Comparison of ENCODE assay signal across 6 cellular contexts in the genomic region with DNA sequence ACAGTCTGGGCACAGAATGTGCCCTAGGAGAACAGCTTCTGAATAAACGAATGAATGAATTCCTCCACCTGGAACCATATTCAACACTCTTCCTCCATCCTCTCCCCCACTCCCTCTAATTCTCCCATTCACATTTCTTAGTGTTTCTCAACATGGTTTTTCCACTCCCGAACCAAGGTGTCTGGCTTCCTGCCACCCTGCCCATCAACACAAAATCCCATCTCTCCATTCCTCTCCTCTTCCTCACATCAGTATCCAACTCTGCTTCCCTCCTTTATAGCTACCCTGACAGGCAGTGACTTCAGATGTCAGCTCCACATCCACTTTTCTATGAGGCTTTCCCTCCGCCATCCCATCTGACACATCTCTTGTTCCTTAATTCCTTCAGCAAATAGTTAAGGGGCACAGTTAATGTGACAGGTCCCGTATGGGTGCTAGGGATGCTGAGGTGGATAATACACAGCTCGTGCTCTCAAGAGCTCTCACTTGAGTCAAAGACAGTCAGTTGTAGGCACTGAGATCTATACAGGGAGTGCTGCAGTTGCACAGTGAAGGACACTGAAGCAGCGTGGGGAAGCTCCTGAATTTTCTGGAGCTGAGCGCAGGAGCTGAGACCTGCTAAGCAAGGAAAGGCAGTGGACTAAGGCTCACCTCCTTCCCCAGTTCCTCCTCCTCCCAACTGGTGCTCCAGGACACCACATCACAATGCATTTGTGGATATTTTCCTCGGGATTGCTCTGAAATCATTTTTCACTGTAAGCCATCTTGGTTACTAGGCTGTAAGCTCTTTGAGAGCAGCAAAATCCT. TPM values are rescaled to one million over a fixed set of nuclear protein-coding genes. Genes with fewer than 3 reads are reported as not detected.
DNase-seq lines count a peak whose midpoint lies in the region; TF ChIP-seq lines count a peak whose summit lies in the region.

No MANE protein-coding gene starts in this region.

- no peak overlapping the region for H3K27ac Mint-ChIP-seq in immature natural killer cell

- H3K9me3 Mint-ChIP-seq in immature natural killer cell, result no peaks in the 10 kb centered on the region

- H3K4me1 Mint-ChIP-seq in immature natural killer cell, result peaks cover 22 to 40% of the 10 kb centered on the region in 2 donors

- H3K4me3 ChIP-seq in HFF-Myc (replicated peaks; ENCODE audit: low read depth, low read length) (peak overlapping the region; percentile 78), retinal pigment epithelial cell (ENCODE audit: low read length) (peak overlapping the region; percentile 95)
- H3K4me3 ChIP-seq in effector memory CD4-positive, alpha-beta T cell (ENCODE audit: insufficient read depth, low read depth, low read length, poor library complexity, severe bottlenecking), result peak overlapping the region; percentile 78

- peak overlapping the region; percentile 85 for H3K27ac ChIP-seq in effector memory CD4-positive, alpha-beta T cell (ENCODE audit: insufficient read depth, low read length, poor library complexity, severe bottlenecking)

- no peak for DNase-seq in HFF-Myc (ENCODE audit: extremely low read depth, low read depth)
- DNase-seq in effector memory CD4-positive, alpha-beta T cell, result no peak
- no peak for DNase-seq in retinal pigment epithelial cell (ENCODE audit: low read depth)
- no peak for DNase-seq in GM19240 (ENCODE audit: insufficient read length, low spot score)
- DNase-seq in NCI-H2029 treated with DMSO at 0.1 percent for 48 hours (lab: John Stamatoyannopoulos, UW), result no peak
- DNase-seq in immature natural killer cell, result no peak

- no peak overlapping the region for H3K4me3 Mint-ChIP-seq in immature natural killer cell

- no peaks in the 10 kb centered on the region for H3K9me3 ChIP-seq in effector memory CD4-positive, alpha-beta T cell (ENCODE audit: control insufficient read depth, low read length)

- TF ChIP-seq CTCF in HFF-Myc (IDR thresholded peaks at IDR 0.05; ENCODE audit: low read depth, low read length, missing control alignments), result no peak
- no peak for TF ChIP-seq CTCF in retinal pigment epithelial cell (conservative IDR thresholded peaks at IDR 0.05; ENCODE audit: low read depth, low read length)

- no peaks in the 10 kb centered on the region for H3K36me3 ChIP-seq in effector memory CD4-positive, alpha-beta T cell (ENCODE audit: control insufficient read depth, insufficient read depth, low read length)

- no peaks in the 10 kb centered on the region for H3K27me3 ChIP-seq in effector memory CD4-positive, alpha-beta T cell (replicated peaks; ENCODE audit: control insufficient read depth, insufficient read depth, low read length, poor library complexity, severe bottlenecking)

- peaks cover 8 to 20% (median 9%) of the 10 kb centered on the region in 3 donors for H3K27me3 Mint-ChIP-seq in immature natural killer cell (ENCODE audit: low read depth in 3 of 3)

- peaks cover 0 to 10% (median 1%) of the 10 kb centered on the region in 3 donors for H3K36me3 Mint-ChIP-seq in immature natural killer cell

- peaks cover 63% of the 10 kb centered on the region for H3K4me1 ChIP-seq in effector memory CD4-positive, alpha-beta T cell (ENCODE audit: control insufficient read depth, insufficient read depth, low read length, poor library complexity, severe bottlenecking)

RNA-seq across cellular contexts. Expression of gene TNFRSF1A, which starts 2.7 kb away (rescaled TPM):
- 10 to 100 TPM; 37.7 to 89.0 (median 67.0) TPM for polyA plus RNA-seq in immature natural killer cell

RNA-seq across cellular contexts. Expression of gene PLEKHG6, which starts 28.7 kb away (rescaled TPM):
- polyA plus RNA-seq in immature natural killer cell, result under 1 TPM in 2 of 3 donors, not detected in 1; 0.19 to 0.61 TPM

RNA-seq across cellular contexts. Expression of gene SCNN1A, which starts 36.2 kb away (rescaled TPM):
- polyA plus RNA-seq in immature natural killer cell, result under 1 TPM in 2 of 3 donors, not detected in 1; 0.10 to 0.64 TPM

RNA-seq across cellular contexts. Expression of gene LTBR, which starts 44.8 kb away (rescaled TPM):
- polyA plus RNA-seq in immature natural killer cell, result 1 to 10 TPM; 1.2 to 3.6 (median 2.8) TPM
